Comparison of ENCODE assay signal across 13 cellular contexts in the genomic region with DNA sequence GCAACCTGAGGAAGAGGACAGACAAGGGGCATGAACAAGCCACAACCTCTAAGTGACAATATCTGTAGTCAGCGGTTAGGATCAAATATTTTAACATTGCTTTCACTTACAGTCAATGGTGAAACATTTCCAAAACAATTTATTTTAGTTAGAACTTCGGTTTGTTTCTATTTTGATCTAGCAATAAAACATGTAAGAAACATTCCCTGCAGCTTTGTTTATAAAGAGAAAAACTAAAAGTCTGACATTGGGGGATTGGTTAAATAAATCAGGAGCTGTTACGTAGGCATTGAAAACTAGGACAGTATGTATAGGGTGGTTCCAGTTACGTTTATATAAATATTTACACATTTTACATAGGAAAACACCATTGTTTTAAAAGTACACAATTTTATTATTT. TPM values are rescaled to one million over a fixed set of nuclear protein-coding genes. Genes with fewer than 3 reads are reported as not detected.
DNase-seq lines count a peak whose midpoint lies in the region; ATAC-seq and TF ChIP-seq lines count a peak whose summit lies in the region.
"Had no signal": no experiment of that assay in that cellular context is flagged by ENCODE, and none has a peak within 500 bp of the region (broad histone marks: within the 10 kb centered on the region; RNA-seq: fewer than 3 reads in every experiment).

No MANE protein-coding gene starts in this region.

- CTCF ChIA-PET in activated naive CD4-positive, alpha-beta T cell treated with anti-CD3 and anti-CD28 coated beads for 36 hours (lab: Charles Lee) = interaction anchor here (0.6 to 3.0 kb wide), 4 partner anchors 10 to 278 kb away, joined by 3 to 11 read pairs (median 4); no protein-coding TSS in a partner anchor
- CTCF ChIA-PET in activated CD4-positive, alpha-beta memory T cell treated with anti-CD3 and anti-CD28 coated beads, Interleukin-2, amount 10 ng/mL, durations not matched to agents 7 days and 5 days (lab: Charles Lee) = interaction anchor here (0.9 kb wide), 1 partner anchor 22 kb away, joined by 3 read pairs; no protein-coding TSS in a partner anchor

- H3K4me1 ChIP-seq in hepatocyte (ENCODE audit: insufficient read depth) (peaks cover 23% of the 10 kb centered on the region), suprapubic skin (peaks cover 62% of the 10 kb centered on the region), right cardiac atrium (ENCODE audit: control insufficient read depth, insufficient read depth, low read length) (peaks cover 2% of the 10 kb centered on the region)

- no peaks in the 10 kb centered on the region for H3K27me3 ChIP-seq in hepatocyte
- H3K27me3 ChIP-seq in suprapubic skin = no peaks in the 10 kb centered on the region
- H3K27me3 ChIP-seq in right cardiac atrium (ENCODE audit: control insufficient read depth, insufficient read depth) = no peaks in the 10 kb centered on the region

- intact Hi-C loops in activated naive CD4-positive, alpha-beta T cell treated with anti-CD3 and anti-CD28 coated beads for 36 hours (cut with micrococcal nuclease) = loop anchor here (1.0 to 10.0 kb wide), 3 partner anchors 33 to 1269 kb away; partner anchors contain the start of gene CCNE1
- intact Hi-C loops in right cardiac atrium (cut with DNase I) = no loop called here

- ATAC-seq in right cardiac atrium = no peak

- peak overlapping the region; percentile 79 for H3K4me2 ChIP-seq in hepatocyte

- TF ChIP-seq CTCF in hepatocyte (IDR thresholded peaks at IDR 0.05; ENCODE audit: poor library complexity) = no peak
- TF ChIP-seq CTCF in suprapubic skin (IDR thresholded peaks at IDR 0.05) = no peak

- DNase-seq in activated naive CD4-positive, alpha-beta T cell treated with anti-CD3 and anti-CD28 coated beads for 36 hours = no peak
- DNase-seq in activated naive CD4-positive, alpha-beta T cell (lab: John Stamatoyannopoulos, UW) = no peak
- no peak for DNase-seq in activated CD4-positive, alpha-beta memory T cell treated with anti-CD3 and anti-CD28 coated beads, Interleukin-2, amount 10 ng/mL, durations not matched to agents 7 days and 5 days
- DNase-seq in hepatocyte (ENCODE audit: low spot score) = no peak
- no peak for DNase-seq in suprapubic skin (ENCODE audit: low spot score in 2 of 2)
- no peak for DNase-seq in NCI-H1417 (lab: John Stamatoyannopoulos, UW)
- DNase-seq in activated gamma-delta T cell treated with Interleukin-2 at 50 U/mL for 16 hours = no peak
- DNase-seq in right cardiac atrium = no peak
- DNase-seq: AML-193; foreskin melanocyte; NCI-H1694 treated with DMSO at 0.1 percent for 48 hours; nucleus accumbens; stimulated activated CD4-positive, alpha-beta T cell treated with anti-CD3 and anti-CD28 coated beads, Interleukin-2, amount 100 ng/mL, for 48 hours had no signal

- peaks cover 35% of the 10 kb centered on the region for H4K20me1 ChIP-seq in hepatocyte (ENCODE audit: insufficient read depth, poor library complexity, severe bottlenecking)

- WGBS in hepatocyte (ENCODE audit: low lambda C conversion rate, missing lambda C conversion rate) = 62% methylated on average over 4 of the region's 4 CpGs
- 22% methylated on average over 4 of the region's 4 CpGs for whole genome bisulfite sequencing in suprapubic skin
- WGBS in right cardiac atrium = 71% methylated on average over 4 of the region's 4 CpGs

- H3K36me3 ChIP-seq in hepatocyte (replicated peaks; ENCODE audit: insufficient read depth, low read depth) = no peaks in the 10 kb centered on the region
- no peaks in the 10 kb centered on the region for H3K36me3 ChIP-seq in suprapubic skin

- H3K9me3 ChIP-seq in hepatocyte (ENCODE audit: low read depth) = no peaks in the 10 kb centered on the region
- no peaks in the 10 kb centered on the region for H3K9me3 ChIP-seq in suprapubic skin
- H3K9me3 ChIP-seq in right cardiac atrium (ENCODE audit: control insufficient read depth, low read length) = no peaks in the 10 kb centered on the region

- no peaks in the 10 kb centered on the region for H3K27me3 Mint-ChIP-seq in activated naive CD4-positive, alpha-beta T cell treated with anti-CD3 and anti-CD28 coated beads for 36 hours (ENCODE audit: low read depth)
- H3K27me3 Mint-ChIP-seq in activated CD4-positive, alpha-beta memory T cell treated with anti-CD3 and anti-CD28 coated beads, Interleukin-2, amount 10 ng/mL, durations not matched to agents 7 days and 5 days = no peaks in the 10 kb centered on the region

- TF ChIP-seq EP300 in suprapubic skin (IDR thresholded peaks at IDR 0.05) = no peak

- H3K79me2 ChIP-seq in hepatocyte = peaks cover 80% of the 10 kb centered on the region

- H3K9me2 ChIP-seq in hepatocyte (replicated peaks; ENCODE audit: insufficient read depth) = no peaks in the 10 kb centered on the region

- H3K9me3 Mint-ChIP-seq in activated naive CD4-positive, alpha-beta T cell treated with anti-CD3 and anti-CD28 coated beads for 36 hours = peaks cover 3% of the 10 kb centered on the region
- H3K9me3 Mint-ChIP-seq in activated CD4-positive, alpha-beta memory T cell treated with anti-CD3 and anti-CD28 coated beads, Interleukin-2, amount 10 ng/mL, durations not matched to agents 7 days and 5 days = peaks cover 2% of the 10 kb centered on the region

- H3K27ac Mint-ChIP-seq in activated naive CD4-positive, alpha-beta T cell treated with anti-CD3 and anti-CD28 coated beads for 36 hours = peak overlapping the region; percentile 80
- peak overlapping the region; percentile 45 for H3K27ac Mint-ChIP-seq in activated CD4-positive, alpha-beta memory T cell treated with anti-CD3 and anti-CD28 coated beads, Interleukin-2, amount 10 ng/mL, durations not matched to agents 7 days and 5 days

- peaks cover 27% of the 10 kb centered on the region for H3K36me3 Mint-ChIP-seq in activated naive CD4-positive, alpha-beta T cell treated with anti-CD3 and anti-CD28 coated beads for 36 hours (ENCODE audit: low read depth)
- peaks cover 24% of the 10 kb centered on the region for H3K36me3 Mint-ChIP-seq in activated CD4-positive, alpha-beta memory T cell treated with anti-CD3 and anti-CD28 coated beads, Interleukin-2, amount 10 ng/mL, durations not matched to agents 7 days and 5 days (ENCODE audit: low read depth)

- peak overlapping the region; percentile 71 for H3K27ac ChIP-seq in hepatocyte
- H3K27ac ChIP-seq in suprapubic skin = peak overlapping the region; percentile 31
- H3K27ac ChIP-seq in right cardiac atrium (ENCODE audit: low read length) = no peak overlapping the region

- peaks cover 67% of the 10 kb centered on the region for H3K4me1 Mint-ChIP-seq in activated naive CD4-positive, alpha-beta T cell treated with anti-CD3 and anti-CD28 coated beads for 36 hours (ENCODE audit: low read depth)
- peaks cover 60% of the 10 kb centered on the region for H3K4me1 Mint-ChIP-seq in activated CD4-positive, alpha-beta memory T cell treated with anti-CD3 and anti-CD28 coated beads, Interleukin-2, amount 10 ng/mL, durations not matched to agents 7 days and 5 days

- no peak overlapping the region for H2AFZ ChIP-seq in hepatocyte

- POLR2A ChIA-PET in activated CD4-positive, alpha-beta memory T cell treated with anti-CD3 and anti-CD28 coated beads, Interleukin-2, amount 10 ng/mL, durations not matched to agents 7 days and 5 days (lab: Charles Lee) = interaction anchor here (0.6 to 1.4 kb wide), 5 partner anchors 36 to 339 kb away, joined by 3 to 4 read pairs (median 4); partner anchors contain the start of genes C19orf12 and POP4

- TF ChIP-seq POLR2A in suprapubic skin (IDR thresholded peaks at IDR 0.05) = no peak

- peak overlapping the region; percentile 45 for H3K4me3 Mint-ChIP-seq in activated naive CD4-positive, alpha-beta T cell treated with anti-CD3 and anti-CD28 coated beads for 36 hours
- H3K4me3 Mint-ChIP-seq in activated CD4-positive, alpha-beta memory T cell treated with anti-CD3 and anti-CD28 coated beads, Interleukin-2, amount 10 ng/mL, durations not matched to agents 7 days and 5 days = peak overlapping the region; percentile 31

- H3K4me3 ChIP-seq in hepatocyte (no peak overlapping the region), suprapubic skin (peak overlapping the region; percentile 13), right cardiac atrium (ENCODE audit: low read length) (no peak overlapping the region)

RNA-seq across cellular contexts. Expression of gene URI1, which starts 3.4 kb away (rescaled TPM):
- 10 to 100 TPM; 65.9 to 69.8 TPM for total RNA-seq in activated naive CD4-positive, alpha-beta T cell treated with anti-CD3 and anti-CD28 coated beads for 36 hours
- total RNA-seq in activated CD4-positive, alpha-beta memory T cell treated with anti-CD3 and anti-CD28 coated beads, Interleukin-2, amount 10 ng/mL, durations not matched to agents 7 days and 5 days = 10 to 100 TPM; 55.5 to 59.0 TPM
- 63.6 and 66.7 TPM in 2 replicates for total RNA-seq in hepatocyte
- polyA plus RNA-seq in hepatocyte = 49.6 and 50.0 TPM in 2 replicates
- total RNA-seq in suprapubic skin = 10 to 100 TPM; 43.8 to 71.2 (median 58.8) TPM
- 10 to 100 TPM; 39.3 to 50.4 (median 41.2) TPM for total RNA-seq in right cardiac atrium
- 19.1 TPM for polyA plus RNA-seq in right cardiac atrium
